ENCODE assay signal across 1 cellular context in genomic region chr1:64757213-64757612, GRCh38.
TF ChIP-seq lines count a peak whose summit lies in the region.

No MANE protein-coding gene starts in this region.

TF ChIP-seq in K562, 482 proteins besides CTCF, POLR2A, EP300 and RAD21 (continued from another document and continues in another):
- no peak for TF ChIP-seq HINFP (tag; conservative IDR thresholded peaks at IDR 0.05; ENCODE audit: low read depth)
- no peak for TF ChIP-seq ATF1 (CRISPR knock-in tag; IDR thresholded peaks at IDR 0.05)
- peak; percentile 63 for TF ChIP-seq ATF1 (tag; IDR thresholded peaks at IDR 0.05)
- TF ChIP-seq ZSCAN29 (IDR thresholded peaks at IDR 0.05): no peak
- TF ChIP-seq MYC (IDR thresholded peaks at IDR 0.05; ENCODE audit: low read depth, low read length): peak; percentile 82
- TF ChIP-seq MYC (CRISPR knock-in tag; IDR thresholded peaks at IDR 0.05; ENCODE audit: borderline replicate concordance, low read depth): no peak
- no peak for TF ChIP-seq HSF4 (CRISPR knock-in tag; IDR thresholded peaks at IDR 0.05; ENCODE audit: borderline replicate concordance)
- peak; percentile 72 for TF ChIP-seq KLF1 (tag; IDR thresholded peaks at IDR 0.05)
- peak; percentile 25 for TF ChIP-seq TEAD4 (IDR thresholded peaks at IDR 0.05; ENCODE audit: low read length)
- TF ChIP-seq TEAD4 (CRISPR knock-in tag; IDR thresholded peaks at IDR 0.05; ENCODE audit: borderline replicate concordance): no peak
- peak; percentile 62 for TF ChIP-seq TCF3 (CRISPR knock-in tag; IDR thresholded peaks at IDR 0.05)
- TF ChIP-seq TRIM28 (IDR thresholded peaks at IDR 0.05): no peak
- no peak for TF ChIP-seq DNMT1 (IDR thresholded peaks at IDR 0.05)
- peak; percentile 92 for TF ChIP-seq FOXJ2 (tag; IDR thresholded peaks at IDR 0.05)
- TF ChIP-seq SMAD2 (IDR thresholded peaks at IDR 0.05; ENCODE audit: low read depth, low read length): no peak
- TF ChIP-seq GTF2E2 (tag; IDR thresholded peaks at IDR 0.05): no peak
- TF ChIP-seq MITF (IDR thresholded peaks at IDR 0.05): no peak
- TF ChIP-seq TCF7L2 (IDR thresholded peaks at IDR 0.05; ENCODE audit: low read depth, low read length): no peak
- TF ChIP-seq NFIC (IDR thresholded peaks at IDR 0.05): no peak
- TF ChIP-seq, protein P1, sequence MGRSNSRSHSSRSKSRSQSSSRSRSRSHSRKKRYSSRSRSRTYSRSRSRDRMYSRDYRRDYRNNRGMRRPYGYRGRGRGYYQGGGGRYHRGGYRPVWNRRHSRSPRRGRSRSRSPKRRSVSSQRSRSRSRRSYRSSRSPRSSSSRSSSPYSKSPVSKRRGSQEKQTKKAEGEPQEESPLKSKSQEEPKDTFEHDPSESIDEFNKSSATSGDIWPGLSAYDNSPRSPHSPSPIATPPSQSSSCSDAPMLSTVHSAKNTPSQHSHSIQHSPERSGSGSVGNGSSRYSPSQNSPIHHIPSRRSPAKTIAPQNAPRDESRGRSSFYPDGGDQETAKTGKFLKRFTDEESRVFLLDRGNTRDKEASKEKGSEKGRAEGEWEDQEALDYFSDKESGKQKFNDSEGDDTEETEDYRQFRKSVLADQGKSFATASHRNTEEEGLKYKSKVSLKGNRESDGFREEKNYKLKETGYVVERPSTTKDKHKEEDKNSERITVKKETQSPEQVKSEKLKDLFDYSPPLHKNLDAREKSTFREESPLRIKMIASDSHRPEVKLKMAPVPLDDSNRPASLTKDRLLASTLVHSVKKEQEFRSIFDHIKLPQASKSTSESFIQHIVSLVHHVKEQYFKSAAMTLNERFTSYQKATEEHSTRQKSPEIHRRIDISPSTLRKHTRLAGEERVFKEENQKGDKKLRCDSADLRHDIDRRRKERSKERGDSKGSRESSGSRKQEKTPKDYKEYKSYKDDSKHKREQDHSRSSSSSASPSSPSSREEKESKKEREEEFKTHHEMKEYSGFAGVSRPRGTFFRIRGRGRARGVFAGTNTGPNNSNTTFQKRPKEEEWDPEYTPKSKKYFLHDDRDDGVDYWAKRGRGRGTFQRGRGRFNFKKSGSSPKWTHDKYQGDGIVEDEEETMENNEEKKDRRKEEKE (IDR thresholded peaks at IDR 0.05; ENCODE audit: borderline replicate concordance in 1 of 2, control insufficient read depth in 1 of 2, low read depth in 2 of 2, low read length in 1 of 2): no peak
- TF ChIP-seq HDAC3 (IDR thresholded peaks at IDR 0.05; ENCODE audit: borderline replicate concordance, partially characterized antibody): peak; percentile 72
- TF ChIP-seq CTBP1 (IDR thresholded peaks at IDR 0.05; ENCODE audit: borderline replicate concordance): peak; percentile 26; the same call in 1 of the 2 replicates
- TF ChIP-seq CHD2 (IDR thresholded peaks at IDR 0.05; ENCODE audit: low read depth, low read length): no peak
- 0 out of 2 replicates have a peak, but pooled peaks have one; percentile 10 for TF ChIP-seq MAFG (tag; conservative IDR thresholded peaks at IDR 0.05)
- no peak for TF ChIP-seq MCM3 (IDR thresholded peaks at IDR 0.05)
- TF ChIP-seq DACH1 (IDR thresholded peaks at IDR 0.05; ENCODE audit: partially characterized antibody): peak; percentile 45
- TF ChIP-seq, protein P2, sequence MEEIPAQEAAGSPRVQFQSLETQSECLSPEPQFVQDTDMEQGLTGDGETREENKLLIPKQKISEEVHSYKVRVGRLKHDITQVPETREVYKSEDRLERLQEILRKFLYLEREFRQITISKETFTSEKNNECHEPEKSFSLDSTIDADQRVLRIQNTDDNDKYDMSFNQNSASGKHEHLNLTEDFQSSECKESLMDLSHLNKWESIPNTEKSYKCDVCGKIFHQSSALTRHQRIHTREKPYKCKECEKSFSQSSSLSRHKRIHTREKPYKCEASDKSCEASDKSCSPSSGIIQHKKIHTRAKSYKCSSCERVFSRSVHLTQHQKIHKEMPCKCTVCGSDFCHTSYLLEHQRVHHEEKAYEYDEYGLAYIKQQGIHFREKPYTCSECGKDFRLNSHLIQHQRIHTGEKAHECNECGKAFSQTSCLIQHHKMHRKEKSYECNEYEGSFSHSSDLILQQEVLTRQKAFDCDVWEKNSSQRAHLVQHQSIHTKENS (CRISPR knock-in tag; IDR thresholded peaks at IDR 0.05): no peak
- TF ChIP-seq, protein P3, sequence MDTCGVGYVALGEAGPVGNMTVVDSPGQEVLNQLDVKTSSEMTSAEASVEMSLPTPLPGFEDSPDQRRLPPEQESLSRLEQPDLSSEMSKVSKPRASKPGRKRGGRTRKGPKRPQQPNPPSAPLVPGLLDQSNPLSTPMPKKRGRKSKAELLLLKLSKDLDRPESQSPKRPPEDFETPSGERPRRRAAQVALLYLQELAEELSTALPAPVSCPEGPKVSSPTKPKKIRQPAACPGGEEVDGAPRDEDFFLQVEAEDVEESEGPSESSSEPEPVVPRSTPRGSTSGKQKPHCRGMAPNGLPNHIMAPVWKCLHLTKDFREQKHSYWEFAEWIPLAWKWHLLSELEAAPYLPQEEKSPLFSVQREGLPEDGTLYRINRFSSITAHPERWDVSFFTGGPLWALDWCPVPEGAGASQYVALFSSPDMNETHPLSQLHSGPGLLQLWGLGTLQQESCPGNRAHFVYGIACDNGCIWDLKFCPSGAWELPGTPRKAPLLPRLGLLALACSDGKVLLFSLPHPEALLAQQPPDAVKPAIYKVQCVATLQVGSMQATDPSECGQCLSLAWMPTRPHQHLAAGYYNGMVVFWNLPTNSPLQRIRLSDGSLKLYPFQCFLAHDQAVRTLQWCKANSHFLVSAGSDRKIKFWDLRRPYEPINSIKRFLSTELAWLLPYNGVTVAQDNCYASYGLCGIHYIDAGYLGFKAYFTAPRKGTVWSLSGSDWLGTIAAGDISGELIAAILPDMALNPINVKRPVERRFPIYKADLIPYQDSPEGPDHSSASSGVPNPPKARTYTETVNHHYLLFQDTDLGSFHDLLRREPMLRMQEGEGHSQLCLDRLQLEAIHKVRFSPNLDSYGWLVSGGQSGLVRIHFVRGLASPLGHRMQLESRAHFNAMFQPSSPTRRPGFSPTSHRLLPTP (IDR thresholded peaks at IDR 0.05; ENCODE audit: borderline replicate concordance, extremely low read depth, insufficient read length): no peak
- no peak for TF ChIP-seq FOXJ3 (CRISPR knock-in tag; IDR thresholded peaks at IDR 0.05)
- TF ChIP-seq MGA (IDR thresholded peaks at IDR 0.05): peak; percentile 34; the same call in 1 of the 2 replicates
- peak; percentile 31 for TF ChIP-seq TAF9B (IDR thresholded peaks at IDR 0.05; ENCODE audit: partially characterized antibody)
- TF ChIP-seq GABPB1 (CRISPR knock-in tag; IDR thresholded peaks at IDR 0.05): 0 out of 2 replicates have a peak, but pooled peaks have one; percentile 20
- TF ChIP-seq CREM (IDR thresholded peaks at IDR 0.05; ENCODE audit: low read depth): peak; percentile 55; the same call in 1 of the 2 replicates
- peak; percentile 72; the same call in 1 of the 2 replicates for TF ChIP-seq ATF3 (IDR thresholded peaks at IDR 0.05)
- no peak for TF ChIP-seq ATF3 (CRISPR knock-in tag; conservative IDR thresholded peaks at IDR 0.05)
- TF ChIP-seq TBP (optimal IDR thresholded peaks at IDR 0.05; ENCODE audit: low read depth, low read length): peak; percentile 30
- peak; percentile 98 for TF ChIP-seq MEF2D (tag; conservative IDR thresholded peaks at IDR 0.05; ENCODE audit: low read depth)
- TF ChIP-seq ZNF12 (CRISPR knock-in tag; IDR thresholded peaks at IDR 0.05): no peak
